26 cellular contexts compared by ENCODE assay signal in genomic region chr22:32237021-32237420, GRCh38. TPM values are rescaled to one million over a fixed set of nuclear protein-coding genes. Genes with fewer than 3 reads are reported as not detected.
DNase-seq lines count a peak whose midpoint lies in the region; FAIRE-seq and TF ChIP-seq lines count a peak whose summit lies in the region.
"Had no signal": no experiment of that assay in that cellular context is flagged by ENCODE, and none has a peak within 500 bp of the region (broad histone marks: within the 10 kb centered on the region; RNA-seq: fewer than 3 reads in every experiment).

No MANE protein-coding gene starts in this region.

- no peak overlapping the region for H3K4me3 Mint-ChIP-seq in CD4-positive, alpha-beta memory T cell
- H3K4me3 Mint-ChIP-seq: CD8-positive, alpha-beta T cell had no signal

- POLR2A ChIA-PET in CD4-positive, alpha-beta memory T cell (lab: Charles Lee; ENCODE audit: partially characterized antibody) = no interaction called here

- TF ChIP-seq POLR2A in prostate gland (IDR thresholded peaks at IDR 0.05) (no peak), GM12892 (IDR thresholded peaks at IDR 0.05; ENCODE audit: low read depth, low read length) (no peak)

- H3K4me1 ChIP-seq in CD4-positive, alpha-beta memory T cell (ENCODE audit: insufficient read depth, low read length) = no peaks in the 10 kb centered on the region
- H3K4me1 ChIP-seq in prostate gland (replicated peaks) = no peaks in the 10 kb centered on the region

- WGBS in prostate gland = 61% methylated on average over 4 of the region's 4 CpGs

- H3K4me1 Mint-ChIP-seq in CD4-positive, alpha-beta memory T cell = peaks cover 0 to 2% (median 0%) of the 10 kb centered on the region in 4 donors

- DNase-seq in DMS 273 (lab: John Stamatoyannopoulos, UW; ENCODE audit: unreplicated experiment) (peak; percentile 10), DMS 273 treated with DMSO at 0.1 percent for 48 hours (lab: John Stamatoyannopoulos, UW) (no peak), NCI-H1092 treated with DMSO at 0.1 percent for 48 hours (lab: John Stamatoyannopoulos, UW) (peak; percentile 27), SK-MEL-5 (ENCODE audit: low read depth, low spot score) (peak; percentile 93), iPS-NIHi11 (ENCODE audit: low spot score) (peak; percentile 17), prostate gland (ENCODE audit: low spot score) (no peak), GM12892 (ENCODE audit: insufficient read length) (no peak)
- DNase-seq in CD4-positive, alpha-beta memory T cell = no peak
- DNase-seq: CD8-positive, alpha-beta T cell; KG1; NCI-H1417 treated with DMSO at 0.1 percent for 48 hours; NCI-H2029 treated with DMSO at 0.1 percent for 48 hours; NCI-H2171 treated with DMSO at 0.1 percent for 48 hours; NCI-H446; NCI-H82; PC-3; SIG-M5 had no signal

- H3K27ac ChIP-seq in CD4-positive, alpha-beta memory T cell (ENCODE audit: low read depth, low read length) = no peak overlapping the region
- H3K27ac ChIP-seq in prostate gland = no peak overlapping the region
- H3K27ac ChIP-seq: 22Rv1, RWPE1 had no signal

- no peak for FAIRE-seq in GM12892 (lab: Jason Lieb, UNC)
- FAIRE-seq: GM12878, GM18507, HepG2 had no signal

- CTCF ChIA-PET in CD4-positive, alpha-beta memory T cell (lab: Charles Lee; ENCODE audit: partially characterized antibody) = no interaction called here

- in situ Hi-C loops in SK-MEL-5 (cut with HindIII; ENCODE audit: low pct_unique_long_range_greater_than_20kb, low sequenced_read_pairs) = no loop called here

- intact Hi-C loops in CD4-positive, alpha-beta memory T cell (cut with micrococcal nuclease) = no loop called here
- intact Hi-C loops in prostate gland (cut with DNase I) = no loop called here

- H3K9me3 Mint-ChIP-seq in CD4-positive, alpha-beta memory T cell = peaks cover 0 to 4% (median 0%) of the 10 kb centered on the region in 8 donors
- H3K9me3 Mint-ChIP-seq: CD8-positive, alpha-beta T cell had no signal

- peaks cover 0 to 15% of the 10 kb centered on the region in 2 donors for H3K36me3 Mint-ChIP-seq in CD4-positive, alpha-beta memory T cell
- H3K36me3 Mint-ChIP-seq: CD8-positive, alpha-beta T cell had no signal

- H3K27ac Mint-ChIP-seq in CD4-positive, alpha-beta memory T cell = no peak overlapping the region
- H3K27ac Mint-ChIP-seq: CD8-positive, alpha-beta T cell had no signal

- TF ChIP-seq CTCF in prostate gland (IDR thresholded peaks at IDR 0.05) = no peak

- no peaks in the 10 kb centered on the region for H3K27me3 ChIP-seq in CD4-positive, alpha-beta memory T cell (ENCODE audit: insufficient read depth, low read length)
- H3K27me3 ChIP-seq in prostate gland (replicated peaks; ENCODE audit: insufficient read depth) = no peaks in the 10 kb centered on the region

- no peaks in the 10 kb centered on the region for H3K36me3 ChIP-seq in CD4-positive, alpha-beta memory T cell (ENCODE audit: insufficient read depth, low read length)
- H3K36me3 ChIP-seq in prostate gland = no peaks in the 10 kb centered on the region

- peaks cover 12% of the 10 kb centered on the region in 2 donors for H3K27me3 Mint-ChIP-seq in CD4-positive, alpha-beta memory T cell

- H3K9me3 ChIP-seq in CD4-positive, alpha-beta memory T cell (ENCODE audit: control insufficient read depth in 1 of 2, low read length in 2 of 2) = no peaks in the 10 kb centered on the region
- H3K9me3 ChIP-seq in prostate gland = no peaks in the 10 kb centered on the region

- no peak overlapping the region for H3K4me3 ChIP-seq in CD4-positive, alpha-beta memory T cell (ENCODE audit: low read length in 2 of 2)
- no peak overlapping the region for H3K4me3 ChIP-seq in prostate gland
- H3K4me3 ChIP-seq: GM12878 had no signal

RNA-seq across cellular contexts. Expression of gene SLC5A4, which starts 18.1 kb away (rescaled TPM):
- 134 and 146 TPM in 2 replicates for total RNA-seq in SK-MEL-5 (2014; rRNA removed; shearing (Covaris generic))
- polyA plus RNA-seq in SK-MEL-5 (2015; cell fraction: cytosol; rRNA removed) = 40.4 and 57.4 TPM in 2 replicates
- 92.2 and 110 TPM in 2 replicates for polyA plus RNA-seq in SK-MEL-5 (2015; cell fraction: nucleus; rRNA removed)
- not detected for total RNA-seq in CD4-positive, alpha-beta memory T cell
- not detected for polyA plus RNA-seq in CD4-positive, alpha-beta memory T cell
- total RNA-seq in prostate gland = under 1 TPM in 1 of 2 donors, not detected in 1; 0.23 TPM
- polyA plus RNA-seq in GM12892 (2012; ENCODE audit: missing spikeins) = not detected
- total RNA-seq: CD8-positive, alpha-beta T cell; Daoy; GM12878; HepG2; PC-3; T-helper 1 cell treated with Interleukin-12 subunit alpha and Interleukin-12 subunit beta and Interleukin-4 antibody, amounts not matched to agents 30 ng/mL and 1 ng/mL, for 36 hours had no signal
- polyA plus RNA-seq: BJ, GM12878, HepG2 had no signal

RNA-seq across cellular contexts. Expression of gene RFPL2, which starts 32.1 kb away (rescaled TPM):
- 4.1 and 5.3 TPM in 2 replicates for total RNA-seq in SK-MEL-5 (2014; rRNA removed; shearing (Covaris generic))
- 6.3 and 6.9 TPM in 2 replicates for polyA plus RNA-seq in SK-MEL-5 (2015; cell fraction: cytosol; rRNA removed)
- 38.2 and 38.6 TPM in 2 replicates for polyA plus RNA-seq in SK-MEL-5 (2015; cell fraction: nucleus; rRNA removed)
- under 1 TPM; 0.61 to 0.81 TPM for total RNA-seq in CD4-positive, alpha-beta memory T cell
- polyA plus RNA-seq in CD4-positive, alpha-beta memory T cell = 1 to 10 TPM; 3.6 to 4.7 TPM
- 10 to 100 TPM; 22.1 to 23.7 TPM for total RNA-seq in prostate gland
- polyA plus RNA-seq in GM12892 (2012; ENCODE audit: missing spikeins) = not detected
- total RNA-seq: CD8-positive, alpha-beta T cell; Daoy; GM12878; H4; HepG2; PC-3 had no signal
- polyA plus RNA-seq: BJ, GM12878, HepG2 had no signal

Comparison
In these comparisons a context has a peak if more than half of its experiments do, and no peak if none do; other contexts are left out.
1. DNase-seq: peak in DMS 273 (single experiment), NCI-H1092 treated with DMSO at 0.1 percent for 48 hours (single experiment), SK-MEL-5 (single experiment) and iPS-NIHi11 (single experiment); none in DMS 273 treated with DMSO at 0.1 percent for 48 hours (single experiment), CD4-positive, alpha-beta memory T cell (0 of 5), prostate gland (single experiment) and GM12892 (single experiment).
2. RNA of gene SLC5A4, which starts 18.1 kb away (total RNA-seq): 134 to 146 TPM in SK-MEL-5; 0.23 TPM in prostate gland and not detected in CD4-positive, alpha-beta memory T cell; every median in the first group is over 100 times any median in the second.